Comparison of ENCODE assay signal across 32 cellular contexts in the genomic region with DNA sequence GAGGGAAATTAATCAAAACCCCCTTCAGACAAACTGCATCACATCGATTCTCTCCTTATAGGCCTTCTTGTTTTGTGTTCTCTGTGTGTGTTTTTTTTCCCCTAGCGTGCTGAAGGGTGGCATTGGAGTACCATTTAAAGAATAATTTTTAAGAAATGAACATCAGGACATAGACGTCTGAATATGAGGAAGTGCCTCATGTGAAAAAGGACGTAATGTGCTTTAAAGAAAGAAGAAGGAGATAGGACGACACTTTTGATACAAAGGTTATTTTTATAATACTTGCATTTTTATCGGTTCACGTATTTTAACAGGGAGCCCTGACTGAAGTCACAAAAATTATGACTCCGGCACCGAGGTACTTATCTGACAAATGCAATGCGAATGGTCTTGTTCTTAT.
"Had no signal": no experiment of that assay in that cellular context is flagged by ENCODE, and none has a peak within 500 bp of the region (broad histone marks: within the 10 kb centered on the region; RNA-seq: fewer than 3 reads in every experiment).

No MANE protein-coding gene starts in this region.

- H3K4me3 Mint-ChIP-seq: activated CD4-positive, alpha-beta memory T cell treated with anti-CD3 and anti-CD28 coated beads for 36 hours; activated CD4-positive, alpha-beta T cell treated with anti-CD3 and anti-CD28 coated beads for 36 hours; activated CD4-positive, alpha-beta T cell treated with anti-CD3 and anti-CD28 coated beads, Interleukin-2, amount 10 ng/mL, durations not matched to agents 24 days and 14 days; activated CD8-positive, alpha-beta memory T cell treated with anti-CD3 and anti-CD28 coated beads, Interleukin-2, amount 10 ng/mL, durations not matched to agents 7 days and 5 days; activated CD8-positive, alpha-beta T cell treated with anti-CD3 and anti-CD28 coated beads, Interleukin-2, amount 10 ng/mL, durations not matched to agents 7 days and 5 days; activated naive CD4-positive, alpha-beta T cell treated with anti-CD3 and anti-CD28 coated beads, Interleukin-2, amount 10 ng/mL, durations not matched to agents 7 days and 5 days; activated naive CD8-positive, alpha-beta T cell treated with anti-CD3 and anti-CD28 coated beads, Interleukin-2, amount 10 ng/mL, durations not matched to agents 7 days and 5 days; activated T-helper 1 cell treated with anti-CD3 and anti-CD28 coated beads, Interleukin-12 subunit alpha, Interleukin-12 subunit beta, Interleukin-2, Interleukin-4 antibody, amounts not matched to agents 30 ng/mL and 10 ng/mL and 1 ng/mL, durations not matched to agents 14 hours and 24 hours and 36 hours; brain had no signal

- H3K9me3 Mint-ChIP-seq: activated CD4-positive, alpha-beta memory T cell treated with anti-CD3 and anti-CD28 coated beads for 36 hours; activated CD4-positive, alpha-beta T cell treated with anti-CD3 and anti-CD28 coated beads, Interleukin-2, amount 10 ng/mL, durations not matched to agents 24 days and 14 days; activated naive CD4-positive, alpha-beta T cell treated with anti-CD3 and anti-CD28 coated beads, Interleukin-2, amount 10 ng/mL, durations not matched to agents 7 days and 5 days; activated naive CD4-positive, alpha-beta T cell treated with anti-CD3 and anti-CD28 coated beads, Interleukin-2, amount 50 U/mL, for 72 hours; activated naive CD8-positive, alpha-beta T cell treated with anti-CD3 and anti-CD28 coated beads, Interleukin-2, amount 10 ng/mL, durations not matched to agents 7 days and 5 days; activated T-helper 1 cell treated with anti-CD3 and anti-CD28 coated beads, Interleukin-12 subunit alpha, Interleukin-12 subunit beta, Interleukin-2, Interleukin-4 antibody, amounts not matched to agents 30 ng/mL and 10 ng/mL and 1 ng/mL, durations not matched to agents 14 hours and 24 hours and 36 hours; activated T-helper 2 cell treated with anti-CD3 and anti-CD28 coated beads, Interferon-gamma antibody, Interleukin-2, Interleukin-4, amounts not matched to agents 10 μg/mL and 5 μg/mL and 100 μg/mL, durations not matched to agents 14 hours and 24 hours and 36 hours had no signal

- H2AFZ ChIP-seq: hepatocyte had no signal

- ATAC-seq: activated CD4-positive, alpha-beta T cell treated with anti-CD3 and anti-CD28 coated beads for 36 hours; activated CD8-positive, alpha-beta memory T cell treated with anti-CD3 and anti-CD28 coated beads, Interleukin-2, amount 10 ng/mL, durations not matched to agents 7 days and 5 days; activated CD8-positive, alpha-beta T cell treated with anti-CD3 and anti-CD28 coated beads, Interleukin-2, amount 10 ng/mL, durations not matched to agents 7 days and 5 days; activated naive CD4-positive, alpha-beta T cell treated with anti-CD3 and anti-CD28 coated beads, Interleukin-2, amount 50 U/mL, for 72 hours; gastroesophageal sphincter had no signal

- H3K27me3 Mint-ChIP-seq: activated CD4-positive, alpha-beta memory T cell treated with anti-CD3 and anti-CD28 coated beads for 36 hours; activated CD4-positive, alpha-beta T cell treated with anti-CD3 and anti-CD28 coated beads for 36 hours; activated CD4-positive, alpha-beta T cell treated with anti-CD3 and anti-CD28 coated beads, Interleukin-2, amount 10 ng/mL, durations not matched to agents 24 days and 14 days; activated CD8-positive, alpha-beta memory T cell treated with anti-CD3 and anti-CD28 coated beads, Interleukin-2, amount 10 ng/mL, durations not matched to agents 7 days and 5 days; activated naive CD8-positive, alpha-beta T cell treated with anti-CD3 and anti-CD28 coated beads, Interleukin-2, amount 10 ng/mL, durations not matched to agents 7 days and 5 days had no signal

- H3K36me3 Mint-ChIP-seq: activated CD8-positive, alpha-beta memory T cell treated with anti-CD3 and anti-CD28 coated beads, Interleukin-2, amount 10 ng/mL, durations not matched to agents 7 days and 5 days; activated naive CD4-positive, alpha-beta T cell treated with anti-CD3 and anti-CD28 coated beads, Interleukin-2, amount 10 ng/mL, durations not matched to agents 7 days and 5 days; activated naive CD4-positive, alpha-beta T cell treated with anti-CD3 and anti-CD28 coated beads, Interleukin-2, amount 50 U/mL, for 72 hours; activated naive CD8-positive, alpha-beta T cell treated with anti-CD3 and anti-CD28 coated beads, Interleukin-2, amount 10 ng/mL, durations not matched to agents 7 days and 5 days; brain had no signal

- H3K4me1 Mint-ChIP-seq: activated CD4-positive, alpha-beta T cell treated with anti-CD3 and anti-CD28 coated beads, Interleukin-2, amount 10 ng/mL, durations not matched to agents 24 days and 14 days; activated naive CD4-positive, alpha-beta T cell treated with anti-CD3 and anti-CD28 coated beads, Interleukin-2, amount 10 ng/mL, durations not matched to agents 7 days and 5 days; activated naive CD8-positive, alpha-beta T cell treated with anti-CD3 and anti-CD28 coated beads, Interleukin-2, amount 10 ng/mL, durations not matched to agents 7 days and 5 days had no signal

- H3K27ac Mint-ChIP-seq: activated CD4-positive, alpha-beta memory T cell treated with anti-CD3 and anti-CD28 coated beads for 36 hours; activated CD4-positive, alpha-beta T cell treated with anti-CD3 and anti-CD28 coated beads for 36 hours; activated CD4-positive, alpha-beta T cell treated with anti-CD3 and anti-CD28 coated beads, Interleukin-2, amount 10 ng/mL, durations not matched to agents 24 days and 14 days; activated CD8-positive, alpha-beta memory T cell treated with anti-CD3 and anti-CD28 coated beads, Interleukin-2, amount 10 ng/mL, durations not matched to agents 7 days and 5 days; activated CD8-positive, alpha-beta T cell treated with anti-CD3 and anti-CD28 coated beads, Interleukin-2, amount 10 ng/mL, durations not matched to agents 7 days and 5 days; activated naive CD4-positive, alpha-beta T cell treated with anti-CD3 and anti-CD28 coated beads, Interleukin-2, amount 10 ng/mL, durations not matched to agents 7 days and 5 days; activated naive CD4-positive, alpha-beta T cell treated with anti-CD3 and anti-CD28 coated beads, Interleukin-2, amount 50 U/mL, for 72 hours; activated naive CD8-positive, alpha-beta T cell treated with anti-CD3 and anti-CD28 coated beads, Interleukin-2, amount 10 ng/mL, durations not matched to agents 7 days and 5 days; activated T-helper 1 cell treated with anti-CD3 and anti-CD28 coated beads, Interleukin-12 subunit alpha, Interleukin-12 subunit beta, Interleukin-2, Interleukin-4 antibody, amounts not matched to agents 30 ng/mL and 10 ng/mL and 1 ng/mL, durations not matched to agents 14 hours and 24 hours and 36 hours; activated T-helper 2 cell treated with anti-CD3 and anti-CD28 coated beads, Interferon-gamma antibody, Interleukin-2, Interleukin-4, amounts not matched to agents 10 μg/mL and 5 μg/mL and 100 μg/mL, durations not matched to agents 14 hours and 24 hours and 36 hours had no signal

- DNase-seq: activated CD4-positive, alpha-beta memory T cell treated with anti-CD3 and anti-CD28 coated beads for 36 hours; activated CD4-positive, alpha-beta T cell treated with anti-CD3 and anti-CD28 coated beads for 36 hours; activated CD4-positive, alpha-beta T cell treated with anti-CD3 and anti-CD28 coated beads, Interleukin-2, amount 10 ng/mL, durations not matched to agents 24 days and 14 days; activated CD4-positive, CD25-positive, alpha-beta regulatory T cell; activated CD4-positive, CD25-positive, alpha-beta regulatory T cell treated with anti-CD3 and anti-CD28 coated beads, Interleukin-2, amount 50 U/mL, for 72 hours; activated CD8-positive, alpha-beta memory T cell treated with anti-CD3 and anti-CD28 coated beads, Interleukin-2, amount 10 ng/mL, durations not matched to agents 7 days and 5 days; activated CD8-positive, alpha-beta memory T cell treated with anti-CD3 and anti-CD28 coated beads, Interleukin-2, amount 50 U/mL, for 4 hours; activated CD8-positive, alpha-beta T cell treated with anti-CD3 and anti-CD28 coated beads, Interleukin-2, amount 10 ng/mL, durations not matched to agents 7 days and 5 days; activated effector memory CD4-positive, alpha-beta T cell treated with anti-CD3 and anti-CD28 coated beads, Interleukin-2, amount 50 U/mL, for 16 hours; activated naive CD4-positive, alpha-beta T cell treated with anti-CD3 and anti-CD28 coated beads, Interleukin-2, amount 10 ng/mL, durations not matched to agents 7 days and 5 days; activated naive CD8-positive, alpha-beta T cell treated with anti-CD3 and anti-CD28 coated beads, Interleukin-2, amount 10 ng/mL, durations not matched to agents 7 days and 5 days; activated T-cell treated with anti-CD3 and anti-CD28 coated beads, Interleukin-2, amount 50 U/mL, for 1 hour; activated T-cell treated with anti-CD3 and anti-CD28 coated beads, Interleukin-2, amount 50 U/mL, for 48 hours; central memory CD4-positive, alpha-beta T cell; cerebellar nuclear complex; colonic mucosa; effector CD8-positive, alpha-beta T cell; esophagus squamous epithelium; foreskin melanocyte had no signal

- FAIRE-seq: endometrium, endothelial cell of umbilical vein had no signal

- H3K9me3 ChIP-seq: ascending aorta, breast epithelium, colonic mucosa, esophagus squamous epithelium, gastroesophageal sphincter, heart right ventricle had no signal

- H3K4me1 ChIP-seq: ascending aorta, colonic mucosa had no signal

- H3K27ac ChIP-seq: ascending aorta, breast epithelium, cardiac muscle cell, colonic mucosa, epithelial cell of prostate, esophagus squamous epithelium, gastroesophageal sphincter, heart right ventricle, hepatocyte had no signal

- H3K36me3 ChIP-seq: ascending aorta, breast epithelium, cardiac muscle cell, colonic mucosa, esophagus squamous epithelium, gastroesophageal sphincter, heart right ventricle had no signal

- H3K27me3 ChIP-seq: ascending aorta, breast epithelium, cardiac muscle cell, colonic mucosa, esophagus squamous epithelium, gastroesophageal sphincter, heart right ventricle, hepatocyte had no signal

- H3K4me2 ChIP-seq: hepatocyte had no signal

- H3K4me3 ChIP-seq: ascending aorta, breast epithelium, cardiac muscle cell, colonic mucosa, esophagus squamous epithelium, gastroesophageal sphincter, heart right ventricle, hepatocyte had no signal

- H3K79me2 ChIP-seq: hepatocyte had no signal
